In genomic region chr18:72847771-72848170, GRCh38 we compare ENCODE assay signal across 31 cellular contexts. TPM values are rescaled to one million over a fixed set of nuclear protein-coding genes. Genes with fewer than 3 reads are reported as not detected.
"Had no signal": no experiment of that assay in that cellular context is flagged by ENCODE, and none has a peak within 500 bp of the region (broad histone marks: within the 10 kb centered on the region; RNA-seq: fewer than 3 reads in every experiment).

No MANE protein-coding gene starts in this region.

- FAIRE-seq: islet of Langerhans, pancreas had no signal

- H3K27me3 ChIP-seq: ascending aorta, esophagus muscularis mucosa, heart right ventricle, pancreas, thyroid gland, upper lobe of left lung, vagina had no signal

- H3K4me3 Mint-ChIP-seq: activated naive CD8-positive, alpha-beta T cell; brain; endodermal cell; naive thymus-derived CD4-positive, alpha-beta T cell; stimulated activated effector memory CD8-positive, alpha-beta T cell treated with anti-CD3 and anti-CD28 coated beads, Interleukin-12 subunit alpha, Interleukin-12 subunit beta, amount 100 ng/mL, for 72 hours; stimulated activated naive CD8-positive, alpha-beta T cell treated with anti-CD3 and anti-CD28 coated beads, Interleukin-15, amount 100 ng/mL, for 72 hours; T-helper 2 cell treated with Interferon-gamma antibody and Interleukin-4, amounts not matched to agents 5 μg/mL and 100 μg/mL, for 36 hours had no signal

- H3K9me3 ChIP-seq: ascending aorta, pancreas, prostate gland, thyroid gland, upper lobe of left lung, vagina had no signal

- H3K4me1 ChIP-seq: ascending aorta, esophagus muscularis mucosa, heart right ventricle, pancreas, prostate gland, thyroid gland, upper lobe of left lung, vagina had no signal

- DNase-seq: activated CD4-positive, alpha-beta T cell treated with anti-CD3 and anti-CD28 coated beads for 4 hours; activated CD4-positive, alpha-beta T cell treated with anti-CD3 and anti-CD28 coated beads, Interleukin-2, amount 50 U/mL, for 4 hours; activated CD8-positive, alpha-beta memory T cell treated with anti-CD3 and anti-CD28 coated beads for 24 hours; activated effector memory CD4-positive, alpha-beta T cell treated with Interleukin-2 at 50 U/mL for 16 hours; activated naive CD4-positive, alpha-beta T cell treated with Interleukin-2 at 50 U/mL for 16 hours; cortex of kidney; endodermal cell; foreskin melanocyte; left cardiac atrium; midbrain; naive thymus-derived CD4-positive, alpha-beta T cell; pancreas; retina; stimulated activated CD4-positive, alpha-beta T cell treated with anti-CD3 and anti-CD28 coated beads, Interleukin-4, amount 100 ng/mL, for 24 hours; stimulated activated naive CD8-positive, alpha-beta T cell treated with anti-CD3 and anti-CD28 coated beads, Interleukin-15, amount 100 ng/mL, for 72 hours; thyroid gland; upper lobe of left lung had no signal

- H3K4me1 Mint-ChIP-seq: endodermal cell; naive thymus-derived CD4-positive, alpha-beta T cell; stimulated activated effector memory CD8-positive, alpha-beta T cell treated with anti-CD3 and anti-CD28 coated beads, Interleukin-12 subunit alpha, Interleukin-12 subunit beta, amount 100 ng/mL, for 72 hours; stimulated activated naive CD8-positive, alpha-beta T cell treated with anti-CD3 and anti-CD28 coated beads, Interleukin-15, amount 100 ng/mL, for 72 hours had no signal

- H3K9me3 Mint-ChIP-seq: T-helper 2 cell treated with Interferon-gamma antibody and Interleukin-4, amounts not matched to agents 5 μg/mL and 100 μg/mL, for 36 hours had no signal

- H3K27ac ChIP-seq: ascending aorta, esophagus muscularis mucosa, heart right ventricle, pancreas, prostate gland, skin epidermis, thyroid gland, upper lobe of left lung, vagina had no signal

- H3K27ac Mint-ChIP-seq: activated naive CD8-positive, alpha-beta T cell; endodermal cell; naive thymus-derived CD4-positive, alpha-beta T cell; stimulated activated effector memory CD8-positive, alpha-beta T cell treated with anti-CD3 and anti-CD28 coated beads, Interleukin-12 subunit alpha, Interleukin-12 subunit beta, amount 100 ng/mL, for 72 hours; stimulated activated naive CD8-positive, alpha-beta T cell treated with anti-CD3 and anti-CD28 coated beads, Interleukin-15, amount 100 ng/mL, for 72 hours; T-helper 2 cell treated with Interferon-gamma antibody and Interleukin-4, amounts not matched to agents 5 μg/mL and 100 μg/mL, for 36 hours had no signal

- ATAC-seq: naive thymus-derived CD4-positive, alpha-beta T cell; pancreas; sciatic nerve; stimulated activated effector memory CD8-positive, alpha-beta T cell treated with anti-CD3 and anti-CD28 coated beads, Interleukin-12 subunit alpha, Interleukin-12 subunit beta, amount 100 ng/mL, for 72 hours; stimulated activated naive CD8-positive, alpha-beta T cell treated with anti-CD3 and anti-CD28 coated beads, Interleukin-15, amount 100 ng/mL, for 72 hours had no signal

- H3K4me3 ChIP-seq: ascending aorta, esophagus muscularis mucosa, heart right ventricle, pancreas, prostate gland, skin epidermis, thyroid gland, upper lobe of left lung, vagina had no signal

- H3K27me3 Mint-ChIP-seq: naive thymus-derived CD4-positive, alpha-beta T cell; stimulated activated naive CD8-positive, alpha-beta T cell treated with anti-CD3 and anti-CD28 coated beads, Interleukin-15, amount 100 ng/mL, for 72 hours had no signal

- H3K36me3 ChIP-seq: ascending aorta, esophagus muscularis mucosa, heart right ventricle, pancreas, prostate gland, thyroid gland, upper lobe of left lung, vagina had no signal

- H3K36me3 Mint-ChIP-seq: activated naive CD8-positive, alpha-beta T cell; naive thymus-derived CD4-positive, alpha-beta T cell; stimulated activated effector memory CD8-positive, alpha-beta T cell treated with anti-CD3 and anti-CD28 coated beads, Interleukin-12 subunit alpha, Interleukin-12 subunit beta, amount 100 ng/mL, for 72 hours had no signal

RNA-seq across cellular contexts. Expression of gene NETO1, which starts 20.0 kb away (rescaled TPM):
- total RNA-seq: ascending aorta; chondrocyte; left ventricle myocardium superior; naive thymus-derived CD4-positive, alpha-beta T cell; vagina had no signal
- polyA plus RNA-seq: naive thymus-derived CD4-positive, alpha-beta T cell had no signal
